10 cellular contexts compared by ENCODE assay signal in the genomic region with DNA sequence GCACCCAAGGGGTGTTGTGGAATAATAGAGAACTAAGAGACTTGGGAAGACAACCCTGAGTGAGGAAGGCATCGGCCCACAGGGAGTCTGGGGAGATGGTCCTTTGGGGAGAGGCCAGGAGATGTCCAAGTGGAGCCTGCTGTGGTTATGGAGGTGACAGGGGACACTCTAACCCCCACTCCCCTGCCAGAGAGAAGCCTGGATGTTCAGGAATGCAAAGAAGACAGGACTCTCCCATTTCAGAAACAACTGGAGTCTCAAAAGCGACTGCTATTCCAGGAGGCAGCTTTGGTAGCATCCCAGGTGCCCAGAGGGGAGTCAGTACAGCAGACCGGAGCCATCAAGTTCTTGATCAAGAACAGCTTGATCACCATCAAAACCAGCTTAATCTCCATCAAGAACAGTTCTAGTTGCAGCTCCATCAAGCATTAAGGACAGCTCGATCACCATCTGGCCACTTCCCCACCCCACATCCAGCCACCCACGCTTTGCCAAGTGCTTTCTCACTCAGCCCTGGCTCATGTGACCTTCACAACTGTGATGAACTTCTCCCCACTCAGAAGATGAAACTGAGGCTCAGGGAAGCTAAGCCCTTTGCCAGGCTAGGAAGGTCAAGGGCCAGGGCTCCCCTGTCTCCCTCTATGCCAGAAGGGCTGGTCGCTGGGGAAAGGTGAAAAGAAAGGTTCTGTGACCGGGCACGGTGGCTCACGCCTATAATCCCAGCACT. TPM values are rescaled to one million over a fixed set of nuclear protein-coding genes. Genes with fewer than 3 reads are reported as not detected.
DNase-seq lines count a peak whose midpoint lies in the region; ATAC-seq and TF ChIP-seq lines count a peak whose summit lies in the region.
"Had no signal": no experiment of that assay in that cellular context is flagged by ENCODE, and none has a peak within 500 bp of the region (broad histone marks: within the 10 kb centered on the region; RNA-seq: fewer than 3 reads in every experiment).

No MANE protein-coding gene starts in this region.

- POLR2A ChIA-PET in MCF 10A (lab: Yijun Ruan, JAX), result interaction anchor here (1.0 kb wide), 1 partner anchor 31 kb away, joined by 4 read pairs; no protein-coding TSS in a partner anchor

- no peaks in the 10 kb centered on the region for H3K9me3 Mint-ChIP-seq in MCF 10A (ENCODE audit: unreplicated experiment)

- H3K9me3 ChIP-seq in breast epithelium, result no peaks in the 10 kb centered on the region
- no peaks in the 10 kb centered on the region for H3K9me3 ChIP-seq in mononuclear cell (ENCODE audit: low read depth, low read length)
- no peaks in the 10 kb centered on the region for H3K9me3 ChIP-seq in upper lobe of left lung

- TF ChIP-seq POLR2A in breast epithelium (IDR thresholded peaks at IDR 0.05), result no peak
- peak in 1 of 4 donors; percentile 57 for TF ChIP-seq POLR2A in upper lobe of left lung (IDR thresholded peaks at IDR 0.05)

- DNase-seq in breast epithelium (ENCODE audit: low spot score in 2 of 2) (no peak), MCF 10A (ENCODE audit: unreplicated experiment) (no peak), upper lobe of left lung (peak in 1 of 2 donors; percentile 64), HuH-7 (ENCODE audit: low spot score) (no peak)
- DNase-seq in activated CD8-positive, alpha-beta memory T cell treated with anti-CD3 and anti-CD28 coated beads, Interleukin-2, amount 50 U/mL, for 4 hours, result peak; percentile 45

- H3K27ac ChIP-seq in breast epithelium (no peak overlapping the region), upper lobe of left lung (peak overlapping the region; percentile 57 to 76 (median 70))

- TF ChIP-seq CTCF in breast epithelium (IDR thresholded peaks at IDR 0.05), result no peak
- TF ChIP-seq CTCF in MCF 10A (IDR thresholded peaks at IDR 0.05; ENCODE audit: unreplicated experiment), result no peak
- TF ChIP-seq CTCF in upper lobe of left lung (IDR thresholded peaks at IDR 0.05), result no peak

- TF ChIP-seq EP300 in upper lobe of left lung (IDR thresholded peaks at IDR 0.05), result no peak

- peak; percentile 15 to 57 for ATAC-seq in upper lobe of left lung (ENCODE audit: low FRiP score in 2 of 2)
- no peak for ATAC-seq in HG03354 (IDR thresholded peaks at IDR 0.05; ENCODE audit: poor library complexity, severe bottlenecking, unreplicated experiment)
- ATAC-seq in GM21737 (IDR thresholded peaks at IDR 0.05; ENCODE audit: unreplicated experiment), result no peak

- no TSS peak for BruUV-seq in MCF 10A (replicated peaks; lab: Mats Ljungman, UMichigan)

- WGBS in upper lobe of left lung, 2 donors, result 68 to 79% methylated on average over 8 to 9 of the region's 9 CpGs

- H3K36me3 ChIP-seq in breast epithelium (no peaks in the 10 kb centered on the region), upper lobe of left lung (no peaks in the 10 kb centered on the region)

- H3K4me3 ChIP-seq in breast epithelium (peak overlapping the region in 2 of 3 donors; percentile 13 to 22), mononuclear cell (ENCODE audit: low read length) (peak overlapping the region; percentile 67), upper lobe of left lung (peak overlapping the region in 3 of 4 donors; percentile 29 to 43 (median 39))
- H3K4me3 ChIP-seq: smooth muscle cell had no signal

- peaks cover 10% of the 10 kb centered on the region for H3K36me3 Mint-ChIP-seq in MCF 10A (ENCODE audit: insufficient read depth, unreplicated experiment)

- intact Hi-C loops in breast epithelium (cut with DNase I; ENCODE audit: low total_unique reads), result no loop called here
- intact Hi-C loops in MCF 10A (cut with micrococcal nuclease), result loop anchor here (5.0 kb wide), 1 partner anchor 281 kb away; no protein-coding TSS in a partner anchor

- no peak overlapping the region for H3K27ac Mint-ChIP-seq in MCF 10A (ENCODE audit: low read depth, unreplicated experiment)

- peaks cover 8% of the 10 kb centered on the region for H3K4me1 Mint-ChIP-seq in MCF 10A (ENCODE audit: insufficient read depth, unreplicated experiment)

- H3K4me3 Mint-ChIP-seq in MCF 10A (ENCODE audit: unreplicated experiment), result no peak overlapping the region

- H3K4me1 ChIP-seq in breast epithelium, result peaks cover 0 to 4% of the 10 kb centered on the region in 2 donors
- H3K4me1 ChIP-seq in mononuclear cell (ENCODE audit: insufficient read depth, low read length), result peaks cover 90% of the 10 kb centered on the region
- H3K4me1 ChIP-seq in upper lobe of left lung, result peaks cover 10 to 24% (median 20%) of the 10 kb centered on the region in 4 donors

- no peaks in the 10 kb centered on the region for H3K27me3 Mint-ChIP-seq in MCF 10A (ENCODE audit: insufficient read depth, unreplicated experiment)

- CTCF ChIA-PET in MCF 10A (lab: Yijun Ruan, JAX), result interaction anchor here (0.6 to 1.4 kb wide), 7 partner anchors 13 to 171 kb away, joined by 3 to 10 read pairs (median 3); a partner anchor contains a TSS

- H3K27me3 ChIP-seq in breast epithelium (no peaks in the 10 kb centered on the region), mononuclear cell (ENCODE audit: insufficient read depth, low read length) (no peaks in the 10 kb centered on the region), upper lobe of left lung (no peaks in the 10 kb centered on the region)

RNA-seq across cellular contexts. Expression of a gene that starts 0.7 kb away (rescaled TPM):
- total RNA-seq in breast epithelium (10 to 100 TPM in 2 of 3 donors, 1 to 10 TPM in 1; 8.3 to 12.8 (median 12.3) TPM), MCF 10A (2022) (not detected in 2 replicates), mononuclear cell (428 TPM), upper lobe of left lung (100 to 1,000 TPM in 5 of 6 donors, 10 to 100 TPM in 1; 74.4 to 437 (median 172) TPM)
- total RNA-seq: glomerular endothelial cell, smooth muscle cell had no signal

RNA-seq across cellular contexts. Expression of a gene that starts 12.1 kb away (rescaled TPM):
- total RNA-seq in breast epithelium (10 to 100 TPM; 15.0 to 25.5 (median 24.9) TPM), MCF 10A (2022) (17.7 and 20.3 TPM in 2 replicates), mononuclear cell (24.5 TPM), upper lobe of left lung (100 to 1,000 TPM in 2 of 6 donors, 10 to 100 TPM in 4; 25.7 to 194 (median 62.5) TPM)

RNA-seq across cellular contexts. Expression of a gene that starts 35.4 kb away (rescaled TPM):
- total RNA-seq in breast epithelium (under 1 TPM in 1 of 3 donors, not detected in 2; 0.66 TPM), MCF 10A (2022) (8.6 and 14.2 TPM in 2 replicates), mononuclear cell (0.10 TPM), upper lobe of left lung (10 to 100 TPM in 3 of 6 donors, 1 to 10 TPM in 2, under 1 TPM in 1; 0.59 to 25.2 (median 11.1) TPM)
- total RNA-seq: glomerular endothelial cell had no signal

RNA-seq across cellular contexts. Expression of a gene that starts 38.6 kb away (rescaled TPM):
- total RNA-seq in breast epithelium (10 to 100 TPM; 27.5 to 55.7 (median 50.1) TPM), MCF 10A (2022) (133 and 170 TPM in 2 replicates), mononuclear cell (59.2 TPM), upper lobe of left lung (100 to 1,000 TPM in 4 of 6 donors, 10 to 100 TPM in 2; 39.1 to 271 (median 156) TPM)

RNA-seq across cellular contexts. Expression of a gene that starts 54.0 kb away (rescaled TPM):
- total RNA-seq in breast epithelium, result under 1 TPM in 2 of 3 donors, not detected in 1; 0.48 to 0.59 TPM
- total RNA-seq in MCF 10A (2022), result not detected in 2 replicates
- total RNA-seq in mononuclear cell, result 1.8 TPM
- total RNA-seq in upper lobe of left lung, result 1 to 10 TPM in 2 of 6 donors, under 1 TPM in 3, not detected in 1; 0.30 to 1.3 (median 0.72) TPM
- total RNA-seq: glomerular endothelial cell, smooth muscle cell had no signal

Comparison
In these comparisons a context has a peak if more than half of its experiments do, and no peak if none do; other contexts are left out.
1. H3K27ac ChIP-seq: peak in upper lobe of left lung (4 of 4); none in breast epithelium (0 of 2).
2. ATAC-seq: peak in upper lobe of left lung (2 of 2); none in HG03354 (single experiment) and GM21737 (single experiment).
3. Peak in every context shown above with its lines, with median percentiles within 50 percentile points of each other: H3K4me3 ChIP-seq.